Comparison of ENCODE assay signal across 10 cellular contexts in the genomic region with DNA sequence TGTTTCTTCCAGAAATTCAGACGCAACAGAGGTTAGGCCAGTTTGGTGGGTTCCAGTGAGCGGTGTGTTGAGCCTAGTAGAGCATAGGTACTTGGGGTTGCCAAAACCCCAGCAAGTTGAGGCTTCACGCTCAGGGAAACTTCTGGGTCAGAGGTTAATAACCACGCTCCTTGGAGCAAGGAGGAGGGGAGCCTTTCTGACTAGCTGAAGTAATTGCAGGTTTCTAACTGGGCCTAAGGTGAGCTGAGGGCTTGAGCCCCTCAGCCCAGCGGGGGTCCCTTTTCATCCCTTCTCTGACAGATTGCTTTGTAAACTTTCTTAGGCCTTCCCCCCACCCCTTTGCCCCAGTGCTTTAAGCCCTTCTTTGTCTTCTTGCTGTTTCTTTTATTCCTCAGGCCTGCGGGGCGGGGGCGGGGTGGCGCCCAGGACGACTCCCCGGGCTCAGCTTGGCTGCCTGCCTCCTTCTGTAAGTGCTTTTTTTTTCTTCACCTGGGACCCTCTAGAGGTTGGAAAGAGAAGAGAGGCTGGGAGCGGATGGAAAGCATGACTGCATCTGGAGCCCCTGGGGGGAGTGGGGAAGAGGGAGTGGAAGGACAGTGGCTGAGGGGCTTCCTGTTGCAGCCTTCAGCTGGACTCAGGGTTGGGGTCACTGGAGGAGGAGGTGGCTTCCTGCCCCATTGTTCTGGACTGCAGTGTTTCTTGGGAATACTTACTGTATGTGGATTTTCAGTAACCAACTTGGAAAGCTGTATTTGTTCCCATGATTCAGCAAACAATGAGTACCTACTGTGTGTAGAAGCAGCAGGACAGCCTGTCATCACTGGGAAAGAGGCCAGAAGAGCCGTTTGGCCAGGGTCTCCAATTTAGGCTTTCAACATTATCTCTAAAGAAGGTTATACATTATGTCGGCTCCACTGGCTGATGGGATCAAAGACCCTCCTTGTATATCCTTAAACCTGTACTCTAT. TPM values are rescaled to one million over a fixed set of nuclear protein-coding genes. Genes with fewer than 3 reads are reported as not detected.
DNase-seq lines count a peak whose midpoint lies in the region; ATAC-seq and TF ChIP-seq lines count a peak whose summit lies in the region.
"Had no signal": no experiment of that assay in that cellular context is flagged by ENCODE, and none has a peak within 500 bp of the region (broad histone marks: within the 10 kb centered on the region; RNA-seq: fewer than 3 reads in every experiment).

No MANE protein-coding gene starts in this region.

- peaks cover 25 to 37% (median 33%) of the 10 kb centered on the region in 7 donors for H3K4me1 Mint-ChIP-seq in naive thymus-derived CD4-positive, alpha-beta T cell

- H3K27me3 ChIP-seq in BLaER1 = no peaks in the 10 kb centered on the region
- no peaks in the 10 kb centered on the region for H3K27me3 ChIP-seq in colonic mucosa
- no peaks in the 10 kb centered on the region for H3K27me3 ChIP-seq in naive thymus-derived CD4-positive, alpha-beta T cell (ENCODE audit: control insufficient read depth in 2 of 2, insufficient read depth in 2 of 2, low read length in 2 of 2)

- H3K9me3 Mint-ChIP-seq in naive thymus-derived CD4-positive, alpha-beta T cell = peaks cover 0 to 5% (median 0%) of the 10 kb centered on the region in 11 donors

- H3K27ac ChIP-seq in BLaER1 (peak overlapping the region; percentile 92), colonic mucosa (peak overlapping the region; percentile 93)
- peak overlapping the region; percentile 16 for H3K27ac ChIP-seq in naive thymus-derived CD4-positive, alpha-beta T cell (ENCODE audit: low read depth, low read length)

- H3K4me2 ChIP-seq in BLaER1 = peak overlapping the region; percentile 97

- H3K36me3 ChIP-seq in BLaER1 (peaks cover 17% of the 10 kb centered on the region), colonic mucosa (no peaks in the 10 kb centered on the region)
- H3K36me3 ChIP-seq in naive thymus-derived CD4-positive, alpha-beta T cell (ENCODE audit: control insufficient read depth in 2 of 3, insufficient read depth in 3 of 3, low read length in 3 of 3) = peaks cover 0 to 10% (median 0%) of the 10 kb centered on the region in 3 experiments

- CTCF ChIA-PET in naive thymus-derived CD4-positive, alpha-beta T cell (lab: Charles Lee) = interaction anchor here (0.6 kb wide), 1 partner anchor 264 kb away, joined by 3 read pairs; no protein-coding TSS in a partner anchor

- DNase-seq in NCI-H1092 treated with DMSO at 0.1 percent for 48 hours (lab: John Stamatoyannopoulos, UW) (peak; percentile 19), colonic mucosa (no peak), NCI-H187 (lab: John Stamatoyannopoulos, UW) (no peak), activated gamma-delta T cell (lab: John Stamatoyannopoulos, UW) (no peak)
- DNase-seq in naive thymus-derived CD4-positive, alpha-beta T cell = no peak
- no peak for DNase-seq in activated naive CD4-positive, alpha-beta T cell treated with anti-CD3 and anti-CD28 coated beads, Interleukin-2, amount 50 U/mL, for 16 hours
- DNase-seq in stimulated activated naive CD4-positive, alpha-beta T cell treated with Interleukin-2 at 50 U/mL for 16 hours (lab: John Stamatoyannopoulos, UW) = no peak
- DNase-seq: NCI-H187 treated with DMSO at 0.1 percent for 48 hours had no signal

- H3K4me1 ChIP-seq in BLaER1 (peaks cover 64% of the 10 kb centered on the region), colonic mucosa (peaks cover 17% of the 10 kb centered on the region)
- H3K4me1 ChIP-seq in naive thymus-derived CD4-positive, alpha-beta T cell (ENCODE audit: control insufficient read depth in 2 of 2, insufficient read depth in 2 of 2, low read length in 2 of 2) = peaks cover 6 to 8% of the 10 kb centered on the region in 2 donors

- H3K9ac ChIP-seq in BLaER1 (peak overlapping the region; percentile 89), colonic mucosa (ENCODE audit: low read depth in 2 of 2, low read length in 2 of 2) (peak overlapping the region; percentile 32 to 96)

- H3K36me3 Mint-ChIP-seq in naive thymus-derived CD4-positive, alpha-beta T cell = peaks cover 0 to 20% (median 2%) of the 10 kb centered on the region in 5 donors

- H4K20me1 ChIP-seq in BLaER1 = no peaks in the 10 kb centered on the region

- no peaks in the 10 kb centered on the region for H3K27me3 Mint-ChIP-seq in naive thymus-derived CD4-positive, alpha-beta T cell

- no peak for ATAC-seq in naive thymus-derived CD4-positive, alpha-beta T cell
- ATAC-seq: GM12878 had no signal

- POLR2A ChIA-PET in naive thymus-derived CD4-positive, alpha-beta T cell (lab: Charles Lee) = interaction anchor here (1.1 kb wide), 1 partner anchor 27 kb away, joined by 3 read pairs; a partner anchor contains a TSS

- peak overlapping the region; percentile 83 for H3K4me3 ChIP-seq in BLaER1
- no peak overlapping the region for H3K4me3 ChIP-seq in colonic mucosa
- no peak overlapping the region for H3K4me3 ChIP-seq in naive thymus-derived CD4-positive, alpha-beta T cell (ENCODE audit: low read length)

- TF ChIP-seq CTCF in colonic mucosa (IDR thresholded peaks at IDR 0.05) = no peak

- intact Hi-C loops in colonic mucosa (cut with DNase I) = no loop called here
- intact Hi-C loops in naive thymus-derived CD4-positive, alpha-beta T cell (cut with micrococcal nuclease) = no loop called here

- no peak overlapping the region for H3K27ac Mint-ChIP-seq in naive thymus-derived CD4-positive, alpha-beta T cell

- peak overlapping the region in 1 of 10 donors; percentile 97 for H3K4me3 Mint-ChIP-seq in naive thymus-derived CD4-positive, alpha-beta T cell

- H3K9me3 ChIP-seq in BLaER1 = peaks cover 16% of the 10 kb centered on the region
- H3K9me3 ChIP-seq in colonic mucosa = no peaks in the 10 kb centered on the region
- no peaks in the 10 kb centered on the region for H3K9me3 ChIP-seq in naive thymus-derived CD4-positive, alpha-beta T cell (ENCODE audit: control insufficient read depth in 2 of 3, low read length in 3 of 3)

RNA-seq across cellular contexts. Expression of a gene that starts 1.4 kb away (rescaled TPM):
- total RNA-seq in colonic mucosa = 10 to 100 TPM in 1 of 2 donors, 1 to 10 TPM in 1; 7.1 to 13.9 TPM
- total RNA-seq in naive thymus-derived CD4-positive, alpha-beta T cell = 10 to 100 TPM in 2 of 5 experiments, 1 to 10 TPM in 3; 4.5 to 11.7 (median 6.7) TPM
- polyA plus RNA-seq in naive thymus-derived CD4-positive, alpha-beta T cell = 1 to 10 TPM; 2.9 to 3.9 TPM

RNA-seq across cellular contexts. Expression of a gene that starts 26.9 kb away (rescaled TPM):
- 100 to 1,000 TPM; 103 to 165 TPM for total RNA-seq in colonic mucosa
- 100 to 1,000 TPM in 4 of 5 experiments, 10 to 100 TPM in 1; 97.4 to 235 (median 117) TPM for total RNA-seq in naive thymus-derived CD4-positive, alpha-beta T cell
- 100 to 1,000 TPM; 197 to 208 TPM for polyA plus RNA-seq in naive thymus-derived CD4-positive, alpha-beta T cell

RNA-seq across cellular contexts. Expression of a gene that starts 53.5 kb away (rescaled TPM):
- total RNA-seq in colonic mucosa = 100 to 1,000 TPM; 128 to 133 TPM
- total RNA-seq in naive thymus-derived CD4-positive, alpha-beta T cell = 10 to 100 TPM; 20.2 to 59.2 (median 49.3) TPM
- polyA plus RNA-seq in naive thymus-derived CD4-positive, alpha-beta T cell = 10 to 100 TPM; 34.4 to 57.2 TPM

Comparison
In these comparisons a context has a peak if more than half of its experiments do, and no peak if none do; other contexts are left out.
1. H3K27ac ChIP-seq: peak in every context shown above with its lines; median percentile 93 in colonic mucosa; 92 in BLaER1; 16 in naive thymus-derived CD4-positive, alpha-beta T cell.